Comparison of ENCODE assay signal across 8 cellular contexts in the genomic region with DNA sequence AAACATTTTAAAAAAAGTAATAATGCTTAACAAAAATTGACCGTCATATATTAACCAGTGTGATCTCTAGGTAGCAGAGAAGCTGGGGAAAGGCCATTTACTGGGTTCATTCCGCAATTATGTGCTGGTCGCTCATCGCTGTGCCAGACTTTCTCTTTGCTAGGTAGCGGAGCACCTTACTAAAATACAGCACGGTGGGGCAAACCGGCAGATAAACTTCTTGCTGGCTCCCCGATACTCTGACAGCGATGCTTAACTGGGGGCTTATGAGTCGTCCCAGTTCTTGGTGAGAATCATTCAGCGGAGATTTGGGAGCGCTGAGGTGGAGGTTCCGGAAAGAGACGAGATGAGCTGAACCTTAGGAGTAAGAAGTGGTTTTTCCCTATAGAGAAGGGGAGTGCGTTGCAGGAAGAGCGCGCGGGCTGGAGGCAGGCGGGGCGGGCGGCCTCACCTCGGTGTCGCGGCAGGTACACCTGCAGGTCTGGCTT. TPM values are rescaled to one million over a fixed set of nuclear protein-coding genes. Genes with fewer than 3 reads are reported as not detected.
A peak's percentile ranks its signal among the peaks of the same experiment; 100 is the strongest.
DNase-seq lines count a peak whose midpoint lies in the region; ATAC-seq, FAIRE-seq and TF ChIP-seq lines count a peak whose summit lies in the region.

No MANE protein-coding gene starts in this region.

- H3K36me3 ChIP-seq in gastroesophageal sphincter, result peaks cover 0 to 32% of the 10 kb centered on the region in 2 donors

- H3K4me3 ChIP-seq in gastroesophageal sphincter, result peak overlapping the region; percentile 74 to 90
- peak overlapping the region; percentile 71 to 97 (median 93) for H3K4me3 ChIP-seq in skin epidermis

- peak; percentile 72 for DNase-seq in NCI-H2227 (lab: John Stamatoyannopoulos, UW; ENCODE audit: unreplicated experiment)
- DNase-seq in NCI-H2227 treated with DMSO at 0.1 percent for 48 hours (lab: John Stamatoyannopoulos, UW), result no peak
- DNase-seq in GM12891 (ENCODE audit: insufficient read length, low spot score), result no peak
- no peak for DNase-seq in stimulated activated CD4-positive, alpha-beta T cell treated with anti-CD3 and anti-CD28 coated beads, Interleukin-4, amount 100 ng/mL, for 4 hours
- no peak for DNase-seq in activated CD4-positive, alpha-beta T cell treated with anti-CD3 and anti-CD28 coated beads for 1 hour

- peak; percentile 31 for ATAC-seq in SK-N-SH treated with all-trans-retinoic acid at 6 μM for 48 hours
- ATAC-seq in gastroesophageal sphincter, result no peak

- no peak for TF ChIP-seq POLR2A in gastroesophageal sphincter (IDR thresholded peaks at IDR 0.05)
- TF ChIP-seq POLR2A in GM12891 (IDR thresholded peaks at IDR 0.05; ENCODE audit: low read depth, low read length), result no peak

- H3K27ac ChIP-seq in gastroesophageal sphincter, result peak overlapping the region; percentile 48 to 88 (median 85)
- H3K27ac ChIP-seq in skin epidermis, result peak overlapping the region; percentile 54 to 94 (median 86)

- 8 to 31% methylated on average over 3 to 13 of the region's 24 CpGs for WGBS in gastroesophageal sphincter (ENCODE audit: low coverage in 1 of 2), 2 donors

- no peaks in the 10 kb centered on the region for H3K9me3 ChIP-seq in gastroesophageal sphincter

- no peak for FAIRE-seq in GM12891 (lab: Jason Lieb, UNC)

- no peak for TF ChIP-seq CTCF in gastroesophageal sphincter (IDR thresholded peaks at IDR 0.05)

- no peaks in the 10 kb centered on the region for H3K27me3 ChIP-seq in gastroesophageal sphincter

- TF ChIP-seq EP300 in gastroesophageal sphincter (IDR thresholded peaks at IDR 0.05), result no peak

- H3K4me1 ChIP-seq in gastroesophageal sphincter, result peaks cover 0 to 63% (median 8%) of the 10 kb centered on the region in 3 donors

TF ChIP-seq in SK-N-SH treated with all-trans-retinoic acid at 6 μM for 48 hours, 23 proteins besides CTCF, POLR2A, EP300 and RAD21:
- no peak for TF ChIP-seq PATZ1 (CRISPR knock-in tag; IDR thresholded peaks at IDR 0.05; ENCODE audit: borderline replicate concordance)

TF ChIP-seq in GM12891, 5 proteins besides CTCF, POLR2A, EP300 and RAD21:
- no peak for TF ChIP-seq PAX5 (IDR thresholded peaks at IDR 0.05; ENCODE audit: insufficient read depth, low read length, severe bottlenecking)
- no peak for TF ChIP-seq POU2F2 (IDR thresholded peaks at IDR 0.05; ENCODE audit: low read depth, low read length)
- TF ChIP-seq SPI1 (IDR thresholded peaks at IDR 0.05; ENCODE audit: low read depth, low read length), result no peak
- no peak for TF ChIP-seq POLR2AphosphoS5 (IDR thresholded peaks at IDR 0.05; ENCODE audit: low read depth, low read length)
- TF ChIP-seq TAF1 (IDR thresholded peaks at IDR 0.05; ENCODE audit: low read depth, low read length), result no peak
TF ChIP-seq in GM12891: peak in this region for 0.

RNA-seq across cellular contexts. Expression of gene C2orf68, which starts 0.6 kb away (rescaled TPM):
- 10 to 100 TPM; 12.3 to 21.0 (median 19.8) TPM for total RNA-seq in gastroesophageal sphincter
- polyA plus RNA-seq in GM12891 (2012; ENCODE audit: low read depth, missing spikeins), result 16.8 TPM

RNA-seq across cellular contexts. Expression of gene USP39, which starts 4.7 kb away (rescaled TPM):
- 10 to 100 TPM; 41.7 to 82.2 (median 56.7) TPM for total RNA-seq in gastroesophageal sphincter
- 41.5 TPM for polyA plus RNA-seq in GM12891 (2012; ENCODE audit: low read depth, missing spikeins)

RNA-seq across cellular contexts. Expression of gene TMEM150A, which starts 8.8 kb away (rescaled TPM):
- 10 to 100 TPM; 17.6 to 26.9 (median 19.9) TPM for total RNA-seq in gastroesophageal sphincter
- 3.0 TPM for polyA plus RNA-seq in GM12891 (2012; ENCODE audit: low read depth, missing spikeins)

RNA-seq across cellular contexts. Expression of gene RNF181, which starts 15.7 kb away (rescaled TPM):
- total RNA-seq in gastroesophageal sphincter, result 100 to 1,000 TPM; 113 to 174 (median 148) TPM
- polyA plus RNA-seq in GM12891 (2012; ENCODE audit: low read depth, missing spikeins), result 243 TPM

RNA-seq across cellular contexts. Expression of gene VAMP5, which starts 27.0 kb away (rescaled TPM):
- total RNA-seq in gastroesophageal sphincter, result 10 to 100 TPM; 37.6 to 56.5 (median 51.2) TPM
- 62.7 TPM for polyA plus RNA-seq in GM12891 (2012; ENCODE audit: low read depth, missing spikeins)
